In genomic region chr4:21763865-21764264, GRCh38 we compare ENCODE assay signal across 24 cellular contexts.
DNase-seq lines count a peak whose midpoint lies in the region; ATAC-seq and TF ChIP-seq lines count a peak whose summit lies in the region.
"Had no signal": no experiment of that assay in that cellular context is flagged by ENCODE, and none has a peak within 500 bp of the region (broad histone marks: within the 10 kb centered on the region; RNA-seq: fewer than 3 reads in every experiment).

No MANE protein-coding gene starts in this region.

- H3K4me1 ChIP-seq in SK-N-SH (ENCODE audit: control insufficient read depth in 1 of 2, insufficient read depth in 2 of 2, low read depth in 1 of 2, low read length in 1 of 2) (peaks cover 4 to 29% of the 10 kb centered on the region in 2 experiments; a peak in 3 of 4 replicates), mucosa of descending colon (ENCODE audit: low read depth) (no peaks in the 10 kb centered on the region)
- no peaks in the 10 kb centered on the region for H3K4me1 ChIP-seq in naive thymus-derived CD4-positive, alpha-beta T cell (ENCODE audit: control insufficient read depth in 2 of 2, insufficient read depth in 2 of 2, low read length in 2 of 2)
- H3K4me1 ChIP-seq: A549 had no signal

- POLR2A ChIA-PET in SK-N-SH (lab: Yijun Ruan, JAX), result interaction anchor here (1.1 kb wide), 1 partner anchor 66 kb away, joined by 3 read pairs; no protein-coding TSS in a partner anchor
- POLR2A ChIA-PET in naive thymus-derived CD4-positive, alpha-beta T cell (lab: Charles Lee), result no interaction called here

- TF ChIP-seq CTCF in SK-N-SH (IDR thresholded peaks at IDR 0.05) (no peak), mucosa of descending colon (IDR thresholded peaks at IDR 0.05) (no peak)

- intact Hi-C loops in naive thymus-derived CD4-positive, alpha-beta T cell (cut with micrococcal nuclease), result loop anchor here (10.0 kb wide), 2 partner anchors 1059 to 1079 kb away; partner anchors contain the start of gene PACRGL (in 1 of the 2)
- intact Hi-C loops in mucosa of descending colon (cut with DNase I, micrococcal nuclease), result no loop called here

- H2AFZ ChIP-seq in SK-N-SH (ENCODE audit: low read depth), result no peak overlapping the region

- no peak overlapping the region for H3K4me3 ChIP-seq in SK-N-SH (ENCODE audit: low read depth in 2 of 2, low read length in 1 of 2)
- no peak overlapping the region for H3K4me3 ChIP-seq in naive thymus-derived CD4-positive, alpha-beta T cell (ENCODE audit: low read length)
- no peak overlapping the region for H3K4me3 ChIP-seq in mucosa of descending colon
- H3K4me3 ChIP-seq: A549, BLaER1, GM12878 had no signal

- H3K27me3 ChIP-seq in SK-N-SH (ENCODE audit: insufficient read depth), result no peaks in the 10 kb centered on the region
- no peaks in the 10 kb centered on the region for H3K27me3 ChIP-seq in naive thymus-derived CD4-positive, alpha-beta T cell (ENCODE audit: control insufficient read depth in 2 of 2, insufficient read depth in 2 of 2, low read length in 2 of 2)
- H3K27me3 ChIP-seq: BLaER1 had no signal

- H3K4me2 ChIP-seq in SK-N-SH, result no peak overlapping the region
- H3K4me2 ChIP-seq: A549, BLaER1 had no signal

- H3K9me3 Mint-ChIP-seq in naive thymus-derived CD4-positive, alpha-beta T cell, result no peaks in the 10 kb centered on the region
- H3K9me3 Mint-ChIP-seq: CD14-positive monocyte; CD4-positive, alpha-beta memory T cell had no signal

- no peak overlapping the region for H3K4me3 Mint-ChIP-seq in naive thymus-derived CD4-positive, alpha-beta T cell
- H3K4me3 Mint-ChIP-seq: B cell; CD14-positive monocyte; CD4-positive, alpha-beta memory T cell; CD4-positive, CD25-positive, alpha-beta regulatory T cell; CD8-positive, alpha-beta memory T cell had no signal

- DNase-seq in NCI-H1105 treated with DMSO at 0.1 percent for 48 hours (lab: John Stamatoyannopoulos, UW), result peak; percentile 21
- no peak for DNase-seq in NCI-H1105 (lab: John Stamatoyannopoulos, UW)
- peak; percentile 14 for DNase-seq in SK-N-SH
- peak; percentile 71 for DNase-seq in cerebellar cortex (ENCODE audit: low spot score)
- DNase-seq in naive thymus-derived CD4-positive, alpha-beta T cell, result no peak
- no peak for DNase-seq in mucosa of descending colon
- no peak for DNase-seq in GDM1 (lab: John Stamatoyannopoulos, UW)
- DNase-seq: AML-193; CD4-positive, alpha-beta memory T cell; CD4-positive, CD25-positive, alpha-beta regulatory T cell; CD8-positive, alpha-beta memory T cell; COR-L47; DMS 273 treated with DMSO at 0.1 percent for 48 hours; DMS153; DMS53; DMS79; DND-41; EL had no signal

- no peaks in the 10 kb centered on the region for H3K4me1 Mint-ChIP-seq in naive thymus-derived CD4-positive, alpha-beta T cell
- H3K4me1 Mint-ChIP-seq: B cell; CD14-positive monocyte; CD4-positive, CD25-positive, alpha-beta regulatory T cell; CD8-positive, alpha-beta memory T cell had no signal

- H3K36me3 ChIP-seq in SK-N-SH (replicated peaks in 1 of 2; ENCODE audit: control insufficient read depth in 1 of 2, insufficient read depth in 2 of 2, low read length in 1 of 2), result no peaks in the 10 kb centered on the region
- H3K36me3 ChIP-seq in naive thymus-derived CD4-positive, alpha-beta T cell (ENCODE audit: control insufficient read depth in 2 of 3, insufficient read depth in 3 of 3, low read length in 3 of 3), result no peaks in the 10 kb centered on the region
- no peaks in the 10 kb centered on the region for H3K36me3 ChIP-seq in mucosa of descending colon (ENCODE audit: low read depth)
- H3K36me3 ChIP-seq: BLaER1 had no signal

- H3F3A ChIP-seq in SK-N-SH (replicated peaks; ENCODE audit: insufficient read depth), result peaks cover 7% of the 10 kb centered on the region

- H3K27ac ChIP-seq in SK-N-SH (ENCODE audit: low read depth in 2 of 2, low read length in 1 of 2), result peak overlapping the region in 1 of 2 experiments; percentile 99; a peak in 2 of 4 replicates
- H3K27ac ChIP-seq in naive thymus-derived CD4-positive, alpha-beta T cell (ENCODE audit: low read depth, low read length), result no peak overlapping the region
- H3K27ac ChIP-seq: 22Rv1, A549, BLaER1 had no signal

- H3K27me3 Mint-ChIP-seq in naive thymus-derived CD4-positive, alpha-beta T cell, result peaks cover 0 to 17% (median 7%) of the 10 kb centered on the region in 5 donors
- H3K27me3 Mint-ChIP-seq: B cell; CD4-positive, alpha-beta memory T cell; CD4-positive, CD25-positive, alpha-beta regulatory T cell had no signal

- no peak overlapping the region for H3K9ac ChIP-seq in SK-N-SH
- H3K9ac ChIP-seq: BLaER1 had no signal

- no peak for ATAC-seq in naive thymus-derived CD4-positive, alpha-beta T cell
- no peak for ATAC-seq in mucosa of descending colon
- ATAC-seq: A549, GM12878 had no signal

- TF ChIP-seq RAD21 in SK-N-SH (IDR thresholded peaks at IDR 0.05; ENCODE audit: low read length), result no peak; the same call in none of the 2 replicates

- H3K9me3 ChIP-seq in SK-N-SH (no peaks in the 10 kb centered on the region), mucosa of descending colon (no peaks in the 10 kb centered on the region)
- H3K9me3 ChIP-seq in naive thymus-derived CD4-positive, alpha-beta T cell (ENCODE audit: control insufficient read depth in 2 of 3, low read length in 3 of 3), result no peaks in the 10 kb centered on the region
- H3K9me3 ChIP-seq: A549, BLaER1 had no signal

- peak; percentile 28 to 96; a peak in 3 of 4 replicates for TF ChIP-seq EP300 in SK-N-SH (IDR thresholded peaks at IDR 0.05; ENCODE audit: borderline replicate concordance in 1 of 2, low read depth in 1 of 2, low read length in 1 of 2)

- H3K27ac Mint-ChIP-seq in naive thymus-derived CD4-positive, alpha-beta T cell, result no peak overlapping the region
- H3K27ac Mint-ChIP-seq: B cell; CD14-positive monocyte; CD4-positive, alpha-beta memory T cell; CD4-positive, CD25-positive, alpha-beta regulatory T cell had no signal

- WGBS in SK-N-SH (ENCODE audit: low lambda C conversion rate), result 19% methylated on average over 1 of the region's 1 CpG

- H4K20me1 ChIP-seq in SK-N-SH (ENCODE audit: insufficient read depth), result no peaks in the 10 kb centered on the region
- H4K20me1 ChIP-seq: BLaER1 had no signal

- CTCF ChIA-PET in SK-N-SH (lab: Yijun Ruan, JAX), result interaction anchor here (1.1 to 9.0 kb wide), 8 partner anchors 29 to 990 kb away, joined by 3 to 234 read pairs (median 4); no protein-coding TSS in a partner anchor
- CTCF ChIA-PET in naive thymus-derived CD4-positive, alpha-beta T cell (lab: Charles Lee), result no interaction called here

- no peaks in the 10 kb centered on the region for H3K9me2 ChIP-seq in SK-N-SH

- no peaks in the 10 kb centered on the region for H3K79me2 ChIP-seq in SK-N-SH (ENCODE audit: insufficient read depth)

- H3K36me3 Mint-ChIP-seq in naive thymus-derived CD4-positive, alpha-beta T cell, result no peaks in the 10 kb centered on the region
- H3K36me3 Mint-ChIP-seq: CD14-positive monocyte; CD4-positive, alpha-beta memory T cell; CD4-positive, CD25-positive, alpha-beta regulatory T cell; CD8-positive, alpha-beta memory T cell had no signal

TF ChIP-seq in SK-N-SH, 30 proteins besides CTCF, POLR2A, EP300 and RAD21 (continues in another document):
- TF ChIP-seq TAF1 (IDR thresholded peaks at IDR 0.05; ENCODE audit: borderline replicate concordance, low read depth, low read length) (no peak), TEAD4 (IDR thresholded peaks at IDR 0.05; ENCODE audit: borderline replicate concordance, insufficient read depth) (peak; percentile 36; the same call in 1 of the 2 replicates), PBX3 (IDR thresholded peaks at IDR 0.05) (no peak), TCF12 (IDR thresholded peaks at IDR 0.05) (peak; percentile 62), USF2 (IDR thresholded peaks at IDR 0.05; ENCODE audit: borderline replicate concordance, low read depth, low read length) (no peak), IRF3 (IDR thresholded peaks at IDR 0.05; ENCODE audit: low read depth, low read length) (no peak), MXI1 (IDR thresholded peaks at IDR 0.05; ENCODE audit: low read depth, low read length) (peak; percentile 40; the same call in 1 of the 2 replicates), RXRA (IDR thresholded peaks at IDR 0.05; ENCODE audit: borderline replicate concordance, low read depth) (no peak), FOSL2 (IDR thresholded peaks at IDR 0.05; ENCODE audit: borderline replicate concordance, low read depth) (no peak), FOXJ3 (CRISPR knock-in tag; IDR thresholded peaks at IDR 0.05) (peak; percentile 82), GABPA (IDR thresholded peaks at IDR 0.05; ENCODE audit: low read depth) (no peak), RCOR1 (IDR thresholded peaks at IDR 0.05; ENCODE audit: low read length) (peak; percentile 83; the same call in 1 of the 2 replicates), SMC3 (IDR thresholded peaks at IDR 0.05; ENCODE audit: low read depth, low read length) (peak; percentile 7; the same call in 1 of the 2 replicates)
- TF ChIP-seq, protein P1, sequence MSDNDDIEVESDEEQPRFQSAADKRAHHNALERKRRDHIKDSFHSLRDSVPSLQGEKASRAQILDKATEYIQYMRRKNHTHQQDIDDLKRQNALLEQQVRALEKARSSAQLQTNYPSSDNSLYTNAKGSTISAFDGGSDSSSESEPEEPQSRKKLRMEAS (IDR thresholded peaks at IDR 0.05; ENCODE audit: low read depth), result no peak

Comparison
In these comparisons a context has a peak if more than half of its experiments do, and no peak if none do; other contexts are left out.
1. DNase-seq: peak in NCI-H1105 treated with DMSO at 0.1 percent for 48 hours (single experiment), SK-N-SH (single experiment) and cerebellar cortex (single experiment); none in NCI-H1105 (single experiment), naive thymus-derived CD4-positive, alpha-beta T cell (0 of 9), mucosa of descending colon (0 of 3) and GDM1 (single experiment).
2. intact Hi-C loops: an anchor here in naive thymus-derived CD4-positive, alpha-beta T cell (10.0 kb wide); none called in mucosa of descending colon.